Comparison of ENCODE assay signal across 17 cellular contexts in genomic region chr12:105738036-105738435, GRCh38.
DNase-seq lines count a peak whose midpoint lies in the region; ATAC-seq, FAIRE-seq and TF ChIP-seq lines count a peak whose summit lies in the region.
"Had no signal": no experiment of that assay in that cellular context is flagged by ENCODE, and none has a peak within 500 bp of the region (broad histone marks: within the 10 kb centered on the region; RNA-seq: fewer than 3 reads in every experiment).

No MANE protein-coding gene starts in this region.

- no peak overlapping the region for H2AFZ ChIP-seq in astrocyte (ENCODE audit: low read depth, low read length)

- no peak overlapping the region for H3K4me3 Mint-ChIP-seq in astrocyte (ENCODE audit: unreplicated experiment)
- no peak overlapping the region for H3K4me3 Mint-ChIP-seq in nephron progenitor cell
- H3K4me3 Mint-ChIP-seq: naive B cell had no signal

- H3K27ac Mint-ChIP-seq in astrocyte (ENCODE audit: unreplicated experiment): peak overlapping the region; percentile 1
- peak overlapping the region; percentile 40 for H3K27ac Mint-ChIP-seq in nephron progenitor cell
- H3K27ac Mint-ChIP-seq: naive B cell had no signal

- no peak overlapping the region for H3K9ac ChIP-seq in astrocyte (ENCODE audit: low read length)

- DNase-seq in AG08396 (ENCODE audit: low spot score) (peak; percentile 7), astrocyte (ENCODE audit: low read depth) (peak; percentile 59), glomerular endothelial cell (ENCODE audit: extremely low read depth, low read depth, low spot score) (peak; percentile 93), nephron progenitor cell (no peak), testis (no peak), AG20443 (ENCODE audit: low spot score) (no peak)
- no peak for DNase-seq in activated CD4-positive, CD25-positive, alpha-beta regulatory T cell treated with anti-CD3 and anti-CD28 coated beads, Interleukin-2, amount 50 U/mL, for 72 hours
- DNase-seq: activated CD4-positive, alpha-beta T cell treated with anti-CD3 and anti-CD28 coated beads, Interleukin-2, amount 50 U/mL, for 1 hour; central memory CD4-positive, alpha-beta T cell; naive B cell; NCI-H1105; NCI-H524 had no signal

- no peaks in the 10 kb centered on the region for H3K36me3 ChIP-seq in astrocyte (ENCODE audit: insufficient read depth, low read length)
- H3K36me3 ChIP-seq in testis (ENCODE audit: low read depth, missing control alignments): no peaks in the 10 kb centered on the region
- H3K36me3 ChIP-seq: suprapubic skin had no signal

- H3K79me2 ChIP-seq in astrocyte (ENCODE audit: insufficient read depth, low read length): no peaks in the 10 kb centered on the region

- intact Hi-C loops in testis (cut with DNase I; ENCODE audit: low total_unique reads): no loop called here

- H3K9me3 Mint-ChIP-seq in astrocyte (ENCODE audit: unreplicated experiment): no peaks in the 10 kb centered on the region
- H3K9me3 Mint-ChIP-seq in nephron progenitor cell: no peaks in the 10 kb centered on the region
- H3K9me3 Mint-ChIP-seq: naive B cell had no signal

- H3K4me1 ChIP-seq in astrocyte (ENCODE audit: insufficient read depth, low read length): peaks cover 22% of the 10 kb centered on the region
- peaks cover 8% of the 10 kb centered on the region for H3K4me1 ChIP-seq in testis

- peaks cover 11% of the 10 kb centered on the region for H3K4me1 Mint-ChIP-seq in astrocyte (ENCODE audit: low read depth, unreplicated experiment)
- peaks cover 6% of the 10 kb centered on the region for H3K4me1 Mint-ChIP-seq in nephron progenitor cell
- H3K4me1 Mint-ChIP-seq: naive B cell had no signal

- ATAC-seq in HG03439 (IDR thresholded peaks at IDR 0.05; ENCODE audit: unreplicated experiment): no peak

- no peak for TF ChIP-seq POLR2A in testis (IDR thresholded peaks at IDR 0.05)

- 70 to 72% methylated on average over 9 of the region's 9 CpGs for WGBS in testis, 2 donors

- H3K27me3 Mint-ChIP-seq in astrocyte (ENCODE audit: low read depth, unreplicated experiment) (peaks cover 3% of the 10 kb centered on the region), nephron progenitor cell (ENCODE audit: low read depth, poor library complexity) (no peaks in the 10 kb centered on the region)

- H3K9me3 ChIP-seq in astrocyte (ENCODE audit: insufficient read depth, low read depth, low read length) (no peaks in the 10 kb centered on the region), testis (no peaks in the 10 kb centered on the region)
- H3K9me3 ChIP-seq: suprapubic skin had no signal

- no peak for TF ChIP-seq CTCF in astrocyte (IDR thresholded peaks at IDR 0.05; ENCODE audit: insufficient read depth, low read depth, low read length)
- no peak for TF ChIP-seq CTCF in nephron progenitor cell (IDR thresholded peaks at IDR 0.05)
- no peak for TF ChIP-seq CTCF in testis (IDR thresholded peaks at IDR 0.05)

- FAIRE-seq in astrocyte (lab: Jason Lieb, UNC): no peak
- FAIRE-seq: A204.1, D721Med, RCC 7860 had no signal

- H3K4me3 ChIP-seq in astrocyte (ENCODE audit: insufficient read depth, low read depth, low read length) (no peak overlapping the region), testis (no peak overlapping the region)
- H3K4me3 ChIP-seq: suprapubic skin had no signal

- H3K27ac ChIP-seq in astrocyte (ENCODE audit: low read depth, low read length) (no peak overlapping the region), testis (peak overlapping the region in 1 of 2 donors; percentile 35)

- H4K20me1 ChIP-seq in astrocyte (ENCODE audit: insufficient read depth, low read length): no peaks in the 10 kb centered on the region

- H3K36me3 Mint-ChIP-seq in astrocyte (ENCODE audit: low read depth, unreplicated experiment) (peaks cover 1% of the 10 kb centered on the region), nephron progenitor cell (ENCODE audit: low read depth) (no peaks in the 10 kb centered on the region)
- H3K36me3 Mint-ChIP-seq: naive B cell had no signal

- peak overlapping the region; percentile 50 for H3K4me2 ChIP-seq in astrocyte (ENCODE audit: low read length)

- H3K27me3 ChIP-seq in astrocyte (ENCODE audit: insufficient read depth, low read length) (no peaks in the 10 kb centered on the region), testis (no peaks in the 10 kb centered on the region)
- H3K27me3 ChIP-seq: suprapubic skin had no signal

Comparison
In these comparisons a context has a peak if more than half of its experiments do, and no peak if none do; other contexts are left out.
1. DNase-seq: peak in AG08396 (single experiment), astrocyte (single experiment) and glomerular endothelial cell (single experiment); none in nephron progenitor cell (single experiment), testis (single experiment), AG20443 (single experiment) and activated CD4-positive, CD25-positive, alpha-beta regulatory T cell treated with anti-CD3 and anti-CD28 coated beads, Interleukin-2, amount 50 U/mL, for 72 hours (single experiment).